Comparison of ENCODE assay signal across 8 cellular contexts in genomic region chr10:102743588-102744373, GRCh38. TPM values are rescaled to one million over a fixed set of nuclear protein-coding genes. Genes with fewer than 3 reads are reported as not detected.
DNase-seq lines count a peak whose midpoint lies in the region; ATAC-seq and TF ChIP-seq lines count a peak whose summit lies in the region.

TSS of gene WBP1L (plus strand) at chr10:102743948. CDS start at chr10:102744054, 106 bp downstream.

- TF ChIP-seq CTCF in GM23338 (conservative IDR thresholded peaks at IDR 0.05; ENCODE audit: low read depth in 2 of 2) = no peak

- no peaks in the 10 kb centered on the region for H3K27me3 ChIP-seq in GM23338 (ENCODE audit: insufficient read depth)

- H3K27ac Mint-ChIP-seq in GM23338 (peak within 1 kb of the TSS; percentile 58), naive B cell (peak within 1 kb of the TSS; percentile 88 to 97 (median 96))
- H3K27ac Mint-ChIP-seq in stimulated activated memory B cell treated with anti-CD40 and anti-IgM and Interleukin-4, amounts not matched to agents 10 μg/mL and 1 μg/mL and 100 μg/mL, for 72 hours = peak within 1 kb of the TSS; percentile 87

- no peak within 1 kb of the TSS for H3K27ac ChIP-seq in GM23338 (ENCODE audit: low read depth)

- H3K4me1 ChIP-seq in GM23338 (ENCODE audit: insufficient read depth) = peaks cover 5% of the 10 kb centered on the region; the same call in 1 of the 2 replicates

- H3K4me3 ChIP-seq in GM23338 = peak within 1 kb of the TSS; percentile 60

- H3K9me2 ChIP-seq in GM23338 (ENCODE audit: insufficient read depth) = no peaks in the 10 kb centered on the region

- H3K27me3 Mint-ChIP-seq in GM23338 (ENCODE audit: insufficient read depth, low read depth, poor library complexity) (peaks cover 12% of the 10 kb centered on the region), naive B cell (no peaks in the 10 kb centered on the region)
- H3K27me3 Mint-ChIP-seq in stimulated activated memory B cell treated with anti-CD40 and anti-IgM and Interleukin-4, amounts not matched to agents 10 μg/mL and 1 μg/mL and 100 μg/mL, for 72 hours = no peaks in the 10 kb centered on the region

- DNase-seq in Daoy (ENCODE audit: low read depth) (peak; percentile 95), GM23338 (ENCODE audit: low spot score) (peak; percentile 99), LHCN-M2 (ENCODE audit: low read depth) (peak; percentile 100), RPMI8226 (peak; percentile 96), fibroblast of gingiva (ENCODE audit: low read depth) (peak; percentile 99), naive B cell (peak; percentile 95)
- DNase-seq in activated T-helper 1 cell treated with anti-CD3 and anti-CD28 coated beads, Interleukin-2, amount 50 U/mL, for 16 hours (ENCODE audit: low read depth in 1 of 2, low spot score in 1 of 2) = peak; percentile 85 to 88

- peaks cover 23% of the 10 kb centered on the region for H3K4me1 Mint-ChIP-seq in GM23338
- peaks cover 35 to 52% (median 49%) of the 10 kb centered on the region in 3 donors for H3K4me1 Mint-ChIP-seq in naive B cell
- peaks cover 42% of the 10 kb centered on the region for H3K4me1 Mint-ChIP-seq in stimulated activated memory B cell treated with anti-CD40 and anti-IgM and Interleukin-4, amounts not matched to agents 10 μg/mL and 1 μg/mL and 100 μg/mL, for 72 hours

- H2AFZ ChIP-seq in GM23338 = no peak within 1 kb of the TSS

- no peaks in the 10 kb centered on the region for H3K9me3 Mint-ChIP-seq in GM23338
- peaks cover 0 to 5% (median 0%) of the 10 kb centered on the region in 7 donors for H3K9me3 Mint-ChIP-seq in naive B cell
- peaks cover 5% of the 10 kb centered on the region for H3K9me3 Mint-ChIP-seq in stimulated activated memory B cell treated with anti-CD40 and anti-IgM and Interleukin-4, amounts not matched to agents 10 μg/mL and 1 μg/mL and 100 μg/mL, for 72 hours

- H3K79me2 ChIP-seq in GM23338 (replicated peaks; ENCODE audit: insufficient read depth) = peaks cover 20% of the 10 kb centered on the region

- ATAC-seq in GM23338 (peak; percentile 93), naive B cell (ENCODE audit: low read depth in 2 of 2) (peak; percentile 96 to 97)
- ATAC-seq in stimulated activated memory B cell treated with anti-CD40 and anti-IgM and Interleukin-4, amounts not matched to agents 10 μg/mL and 1 μg/mL and 100 μg/mL, for 72 hours = peak; percentile 99

- no peaks in the 10 kb centered on the region for H3K36me3 Mint-ChIP-seq in GM23338 (ENCODE audit: low read depth)
- peaks cover 0 to 8% of the 10 kb centered on the region in 2 donors for H3K36me3 Mint-ChIP-seq in naive B cell
- peaks cover 9% of the 10 kb centered on the region for H3K36me3 Mint-ChIP-seq in stimulated activated memory B cell treated with anti-CD40 and anti-IgM and Interleukin-4, amounts not matched to agents 10 μg/mL and 1 μg/mL and 100 μg/mL, for 72 hours

- H3K4me3 Mint-ChIP-seq in GM23338 (peak within 1 kb of the TSS; percentile 95), naive B cell (peak within 1 kb of the TSS; percentile 81 to 100 (median 96))
- H3K4me3 Mint-ChIP-seq in stimulated activated memory B cell treated with anti-CD40 and anti-IgM and Interleukin-4, amounts not matched to agents 10 μg/mL and 1 μg/mL and 100 μg/mL, for 72 hours = peak within 1 kb of the TSS; percentile 91

- no peaks in the 10 kb centered on the region; the same call in 1 of the 2 replicates for H3F3A ChIP-seq in GM23338 (replicated peaks; ENCODE audit: low read depth)

- H3K4me2 ChIP-seq in GM23338 = peak within 1 kb of the TSS; percentile 88

- no peaks in the 10 kb centered on the region for H3K36me3 ChIP-seq in GM23338 (ENCODE audit: insufficient read depth)

- 0 out of 2 replicates have a peak, but pooled peaks cover 7% of the 10 kb centered on the region for H4K20me1 ChIP-seq in GM23338 (replicated peaks; ENCODE audit: insufficient read depth)

TF ChIP-seq in GM23338, 12 proteins besides CTCF, POLR2A, EP300 and RAD21:
- peak; percentile 71 for TF ChIP-seq CREB1 (CRISPR knock-in tag; IDR thresholded peaks at IDR 0.05; ENCODE audit: low read depth)
- peak; percentile 75 for TF ChIP-seq POLR2AphosphoS5 (IDR thresholded peaks at IDR 0.05; ENCODE audit: low read depth)
- TF ChIP-seq ZNF114 (CRISPR knock-in tag; IDR thresholded peaks at IDR 0.05) = no peak
- peak; percentile 72 for TF ChIP-seq ETS1 (IDR thresholded peaks at IDR 0.05)

RNA-seq across cellular contexts. Expression of gene WBP1L, which starts in this region (rescaled TPM):
- 6.8 and 10.9 TPM in 2 replicates for total RNA-seq in Daoy (2014; rRNA removed; shearing (Covaris generic))
- 48.5 and 55.7 TPM in 2 replicates for total RNA-seq in GM23338 (2014; rRNA removed; shearing (Covaris generic))
- polyA plus RNA-seq in GM23338 (2016; fragmentation: Nextera tagmentation; extraction: Ambion mirVana) (5.1 and 7.0 TPM in 2 replicates), naive B cell (ENCODE audit: low read depth in 6 of 6) (10 to 100 TPM; 26.0 to 34.2 (median 29.7) TPM)
- 34.4 and 56.8 TPM in 2 replicates for total RNA-seq in LHCN-M2 (2014; rRNA removed)
- 44.9 TPM for polyA plus RNA-seq in LHCN-M2 (2012)
